In genomic region chr3:72996121-72996472, GRCh38 we compare ENCODE assay signal across 8 cellular contexts. TPM values are rescaled to one million over a fixed set of nuclear protein-coding genes. Genes with fewer than 3 reads are reported as not detected.
DNase-seq lines count a peak whose midpoint lies in the region; ATAC-seq and TF ChIP-seq lines count a peak whose summit lies in the region.

No MANE protein-coding gene starts in this region.

- no peak for TF ChIP-seq EP300 in upper lobe of left lung (IDR thresholded peaks at IDR 0.05)

- POLR2A ChIA-PET in MCF 10A (lab: Yijun Ruan, JAX), result interaction anchor here (0.8 to 2.2 kb wide), 7 partner anchors 9 to 105 kb away, joined by 3 to 16 read pairs (median 4); no protein-coding TSS in a partner anchor

- no peak for ATAC-seq in activated CD8-positive, alpha-beta memory T cell treated with anti-CD3 and anti-CD28 coated beads, Interleukin-2, amount 10 ng/mL, durations not matched to agents 7 days and 5 days
- ATAC-seq in memory B cell (ENCODE audit: low read depth) (no peak), upper lobe of left lung (ENCODE audit: low FRiP score in 2 of 2) (no peak), HG03378 (IDR thresholded peaks at IDR 0.05; ENCODE audit: unreplicated experiment) (no peak)

- H3K4me3 ChIP-seq in upper lobe of left lung, result peak overlapping the region in 3 of 4 donors; percentile 65 to 91 (median 65)

- no peaks in the 10 kb centered on the region for H3K27me3 ChIP-seq in upper lobe of left lung

- no peak for TF ChIP-seq POLR2A in upper lobe of left lung (IDR thresholded peaks at IDR 0.05)

- H3K4me1 ChIP-seq in upper lobe of left lung, result peaks cover 36 to 39% (median 38%) of the 10 kb centered on the region in 4 donors

- TF ChIP-seq CTCF in MCF 10A (IDR thresholded peaks at IDR 0.05; ENCODE audit: unreplicated experiment) (no peak), upper lobe of left lung (IDR thresholded peaks at IDR 0.05) (no peak)

- H3K27me3 Mint-ChIP-seq in activated CD8-positive, alpha-beta memory T cell treated with anti-CD3 and anti-CD28 coated beads, Interleukin-2, amount 10 ng/mL, durations not matched to agents 7 days and 5 days, result no peaks in the 10 kb centered on the region
- H3K27me3 Mint-ChIP-seq in MCF 10A (ENCODE audit: insufficient read depth, unreplicated experiment) (no peaks in the 10 kb centered on the region), memory B cell (peaks cover 1% of the 10 kb centered on the region)

- CTCF ChIA-PET in activated CD8-positive, alpha-beta memory T cell treated with anti-CD3 and anti-CD28 coated beads, Interleukin-2, amount 10 ng/mL, durations not matched to agents 7 days and 5 days (lab: Charles Lee), result interaction anchor here (1.0 to 1.7 kb wide), 2 partner anchors 18 to 55 kb away, joined by 3 to 4 read pairs; no protein-coding TSS in a partner anchor
- CTCF ChIA-PET in MCF 10A (lab: Yijun Ruan, JAX), result interaction anchor here (0.6 to 1.4 kb wide), 3 partner anchors 9 to 57 kb away, joined by 3 read pairs; no protein-coding TSS in a partner anchor

- H3K36me3 Mint-ChIP-seq in activated CD8-positive, alpha-beta memory T cell treated with anti-CD3 and anti-CD28 coated beads, Interleukin-2, amount 10 ng/mL, durations not matched to agents 7 days and 5 days, result peaks cover 26% of the 10 kb centered on the region
- H3K36me3 Mint-ChIP-seq in MCF 10A (ENCODE audit: insufficient read depth, unreplicated experiment), result peaks cover 25% of the 10 kb centered on the region
- peaks cover 9% of the 10 kb centered on the region for H3K36me3 Mint-ChIP-seq in memory B cell

- H3K9me3 ChIP-seq in upper lobe of left lung, result no peaks in the 10 kb centered on the region

- H3K27ac Mint-ChIP-seq in activated CD8-positive, alpha-beta memory T cell treated with anti-CD3 and anti-CD28 coated beads, Interleukin-2, amount 10 ng/mL, durations not matched to agents 7 days and 5 days, result peak overlapping the region; percentile 89
- H3K27ac Mint-ChIP-seq in MCF 10A (ENCODE audit: low read depth, unreplicated experiment) (peak overlapping the region; percentile 29), memory B cell (peak overlapping the region; percentile 87)

- no peaks in the 10 kb centered on the region for H3K9me3 Mint-ChIP-seq in activated CD8-positive, alpha-beta memory T cell treated with anti-CD3 and anti-CD28 coated beads, Interleukin-2, amount 10 ng/mL, durations not matched to agents 7 days and 5 days (ENCODE audit: low read depth)
- no peaks in the 10 kb centered on the region for H3K9me3 Mint-ChIP-seq in MCF 10A (ENCODE audit: unreplicated experiment)
- H3K9me3 Mint-ChIP-seq in memory B cell, result no peaks in the 10 kb centered on the region

- WGBS in upper lobe of left lung, 2 donors, result 83 to 89% methylated on average over 20 of the region's 20 CpGs

- intact Hi-C loops in MCF 10A (cut with micrococcal nuclease), result loop anchor here (2.0 to 5.0 kb wide), 3 partner anchors 33 to 145 kb away; partner anchors contain the start of gene GXYLT2

- H3K27ac ChIP-seq in upper lobe of left lung, result peak overlapping the region; percentile 98 to 99 (median 98)

- H3K36me3 ChIP-seq in upper lobe of left lung, result peaks cover 0 to 10% (median under 1%) of the 10 kb centered on the region in 4 donors

- DNase-seq in activated CD8-positive, alpha-beta memory T cell treated with anti-CD3 and anti-CD28 coated beads, Interleukin-2, amount 10 ng/mL, durations not matched to agents 7 days and 5 days, result no peak
- no peak for DNase-seq in activated CD8-positive, alpha-beta memory T cell treated with anti-CD3 and anti-CD28 coated beads, Interleukin-2, amount 50 U/mL, for 48 hours
- DNase-seq in MCF 10A (ENCODE audit: unreplicated experiment) (no peak), memory B cell (ENCODE audit: low spot score in 2 of 2) (no peak), upper lobe of left lung (no peak), SHP77 treated with DMSO at 0.1 percent for 48 hours (lab: John Stamatoyannopoulos, UW) (no peak), amniotic stem cell (lab: John Stamatoyannopoulos, UW) (no peak)

- H3K4me1 Mint-ChIP-seq in activated CD8-positive, alpha-beta memory T cell treated with anti-CD3 and anti-CD28 coated beads, Interleukin-2, amount 10 ng/mL, durations not matched to agents 7 days and 5 days, result peaks cover 31% of the 10 kb centered on the region
- H3K4me1 Mint-ChIP-seq in MCF 10A (ENCODE audit: insufficient read depth, unreplicated experiment) (peaks cover 16% of the 10 kb centered on the region), memory B cell (peaks cover 24% of the 10 kb centered on the region)

- BruUV-seq in MCF 10A (replicated peaks; lab: Mats Ljungman, UMichigan), result no TSS peak

- H3K4me3 Mint-ChIP-seq in activated CD8-positive, alpha-beta memory T cell treated with anti-CD3 and anti-CD28 coated beads, Interleukin-2, amount 10 ng/mL, durations not matched to agents 7 days and 5 days, result peak overlapping the region; percentile 87
- H3K4me3 Mint-ChIP-seq in MCF 10A (ENCODE audit: unreplicated experiment) (peak overlapping the region; percentile 86), memory B cell (peak overlapping the region; percentile 85)

RNA-seq across cellular contexts. Expression of gene PPP4R2, which starts 0.5 kb away (rescaled TPM):
- 100 to 1,000 TPM in 1 of 2 experiments, 10 to 100 TPM in 1; 76.0 to 118 TPM for total RNA-seq in activated CD8-positive, alpha-beta memory T cell treated with anti-CD3 and anti-CD28 coated beads, Interleukin-2, amount 10 ng/mL, durations not matched to agents 7 days and 5 days
- 86.3 and 105 TPM in 2 replicates for total RNA-seq in MCF 10A (2022)
- 10 to 100 TPM; 24.3 to 88.0 (median 54.8) TPM for total RNA-seq in upper lobe of left lung

Comparison
In these comparisons a context has a peak if more than half of its experiments do, and no peak if none do; other contexts are left out.
1. H3K27ac Mint-ChIP-seq: peak in every context shown above with its lines; median percentile 89 in activated CD8-positive, alpha-beta memory T cell treated with anti-CD3 and anti-CD28 coated beads, Interleukin-2, amount 10 ng/mL, durations not matched to agents 7 days and 5 days; 87 in memory B cell; 29 in MCF 10A.